ENCODE assay signal across 11 cellular contexts in genomic region chr1:5977494-5978444, GRCh38. TPM values are rescaled to one million over a fixed set of nuclear protein-coding genes. Genes with fewer than 3 reads are reported as not detected.
DNase-seq lines count a peak whose midpoint lies in the region; ATAC-seq and TF ChIP-seq lines count a peak whose summit lies in the region.
"Had no signal": no experiment of that assay in that cellular context is flagged by ENCODE, and none has a peak within 500 bp of the region (broad histone marks: within the 10 kb centered on the region; RNA-seq: fewer than 3 reads in every experiment).

No MANE protein-coding gene starts in this region.

- no peak overlapping the region for H3K4me3 ChIP-seq in BLaER1
- H3K4me3 ChIP-seq: heart left ventricle, suprapubic skin had no signal

- peaks cover 95% of the 10 kb centered on the region for H3K4me1 ChIP-seq in BLaER1

- peak; percentile 26 for ATAC-seq in CD4-positive, alpha-beta T cell (ENCODE audit: poor library complexity)
- no peak for ATAC-seq in naive B cell (ENCODE audit: low read depth in 2 of 2)
- ATAC-seq: heart left ventricle, left colon had no signal

- H3K27me3 Mint-ChIP-seq in CD4-positive, alpha-beta T cell, result no peaks in the 10 kb centered on the region
- H3K27me3 Mint-ChIP-seq in activated CD4-positive, alpha-beta memory T cell treated with anti-CD3 and anti-CD28 coated beads for 36 hours, result no peaks in the 10 kb centered on the region
- H3K27me3 Mint-ChIP-seq in naive B cell, result no peaks in the 10 kb centered on the region

- H3K27me3 ChIP-seq in BLaER1, result no peaks in the 10 kb centered on the region
- H3K27me3 ChIP-seq in CD4-positive, alpha-beta T cell (ENCODE audit: control insufficient read depth, insufficient read depth, low read length), result no peaks in the 10 kb centered on the region
- H3K27me3 ChIP-seq: heart left ventricle, suprapubic skin had no signal

- no peaks in the 10 kb centered on the region for H4K20me1 ChIP-seq in BLaER1

- H3K36me3 ChIP-seq in BLaER1, result peaks cover 28% of the 10 kb centered on the region

- H3K36me3 Mint-ChIP-seq in CD4-positive, alpha-beta T cell (ENCODE audit: low read depth), result peaks cover 9% of the 10 kb centered on the region
- peaks cover 13% of the 10 kb centered on the region for H3K36me3 Mint-ChIP-seq in activated CD4-positive, alpha-beta memory T cell treated with anti-CD3 and anti-CD28 coated beads for 36 hours
- H3K36me3 Mint-ChIP-seq in naive B cell, result peaks cover 0 to 5% of the 10 kb centered on the region in 2 donors

- H3K4me3 Mint-ChIP-seq in CD4-positive, alpha-beta T cell, result no peak overlapping the region
- H3K4me3 Mint-ChIP-seq in activated CD4-positive, alpha-beta memory T cell treated with anti-CD3 and anti-CD28 coated beads for 36 hours, result no peak overlapping the region
- peak overlapping the region in 2 of 8 donors; percentile 18 to 50 for H3K4me3 Mint-ChIP-seq in naive B cell

- intact Hi-C loops in CD4-positive, alpha-beta T cell (cut with DNase I, micrococcal nuclease), result loop anchor here in 1 of 2 experiments (10.0 kb wide), 1 partner anchor 1323 kb away; the partner anchor contains the start of gene AJAP1
- intact Hi-C loops in activated CD4-positive, alpha-beta memory T cell treated with anti-CD3 and anti-CD28 coated beads for 36 hours (cut with micrococcal nuclease), result no loop called here

- H3K27ac Mint-ChIP-seq in CD4-positive, alpha-beta T cell, result peak overlapping the region; percentile 24
- peak overlapping the region; percentile 40 for H3K27ac Mint-ChIP-seq in activated CD4-positive, alpha-beta memory T cell treated with anti-CD3 and anti-CD28 coated beads for 36 hours
- H3K27ac Mint-ChIP-seq in naive B cell, result peak overlapping the region in 5 of 6 donors; percentile 11 to 92 (median 75)

- DNase-seq in CD4-positive, alpha-beta T cell, result peak in 1 of 10 experiments; percentile 27
- DNase-seq in activated CD4-positive, alpha-beta memory T cell treated with anti-CD3 and anti-CD28 coated beads for 36 hours, result no peak
- DNase-seq in naive B cell (no peak), EL (no peak), NCI-H2196 (lab: John Stamatoyannopoulos, UW; ENCODE audit: unreplicated experiment) (no peak), LoVo (ENCODE audit: low spot score) (no peak)
- DNase-seq: left colon, NCI-H2171 had no signal

- H3K4me1 Mint-ChIP-seq in CD4-positive, alpha-beta T cell (ENCODE audit: low read depth), result peaks cover 3% of the 10 kb centered on the region
- no peaks in the 10 kb centered on the region for H3K4me1 Mint-ChIP-seq in activated CD4-positive, alpha-beta memory T cell treated with anti-CD3 and anti-CD28 coated beads for 36 hours (ENCODE audit: low read depth)
- H3K4me1 Mint-ChIP-seq in naive B cell, result peaks cover 24 to 40% (median 35%) of the 10 kb centered on the region in 3 donors

- H3K4me2 ChIP-seq in BLaER1, result peak overlapping the region; percentile 71

- no peaks in the 10 kb centered on the region for H3K9me3 Mint-ChIP-seq in CD4-positive, alpha-beta T cell
- no peaks in the 10 kb centered on the region for H3K9me3 Mint-ChIP-seq in activated CD4-positive, alpha-beta memory T cell treated with anti-CD3 and anti-CD28 coated beads for 36 hours
- H3K9me3 Mint-ChIP-seq in naive B cell, result peaks cover 0 to 2% (median 0%) of the 10 kb centered on the region in 7 donors

- H3K9me3 ChIP-seq in BLaER1, result no peaks in the 10 kb centered on the region
- no peaks in the 10 kb centered on the region for H3K9me3 ChIP-seq in CD4-positive, alpha-beta T cell (ENCODE audit: control insufficient read depth, low read length)
- H3K9me3 ChIP-seq: heart left ventricle, suprapubic skin had no signal

- no peak overlapping the region for H3K9ac ChIP-seq in BLaER1

- CTCF ChIA-PET in CD4-positive, alpha-beta T cell (lab: Charles Lee), result no interaction called here
- CTCF ChIA-PET in activated CD4-positive, alpha-beta memory T cell treated with anti-CD3 and anti-CD28 coated beads for 36 hours (lab: Charles Lee), result no interaction called here

- H3K27ac ChIP-seq in BLaER1, result peak overlapping the region; percentile 91
- H3K27ac ChIP-seq in CD4-positive, alpha-beta T cell (ENCODE audit: low read depth, low read length), result no peak overlapping the region
- H3K27ac ChIP-seq: heart left ventricle, suprapubic skin had no signal

- TF ChIP-seq CTCF in CD4-positive, alpha-beta T cell (IDR thresholded peaks at IDR 0.05), result no peak

- POLR2A ChIA-PET in CD4-positive, alpha-beta T cell (lab: Charles Lee), result no interaction called here
- POLR2A ChIA-PET in activated CD4-positive, alpha-beta memory T cell treated with anti-CD3 and anti-CD28 coated beads for 36 hours (lab: Charles Lee), result no interaction called here

RNA-seq across cellular contexts. Expression of gene NPHP4, which starts 14.5 kb away (rescaled TPM):
- 1 to 10 TPM; 6.2 to 7.7 TPM for total RNA-seq in CD4-positive, alpha-beta T cell
- 10 to 100 TPM; 14.0 to 14.6 TPM for total RNA-seq in activated CD4-positive, alpha-beta memory T cell treated with anti-CD3 and anti-CD28 coated beads for 36 hours
- 1 to 10 TPM in 2 of 6 donors, under 1 TPM in 3, not detected in 1; 0.51 to 1.1 (median 0.68) TPM for polyA plus RNA-seq in naive B cell (ENCODE audit: low read depth in 6 of 6)

Comparison
In these comparisons a context has a peak if more than half of its experiments do, and no peak if none do; other contexts are left out.
1. H3K27ac Mint-ChIP-seq: peak in every context shown above with its lines; median percentile 75 in naive B cell; 40 in activated CD4-positive, alpha-beta memory T cell treated with anti-CD3 and anti-CD28 coated beads for 36 hours; 24 in CD4-positive, alpha-beta T cell.